In genomic region chr1:64173300-64173940, GRCh38 we compare ENCODE assay signal across 17 cellular contexts. TPM values are rescaled to one million over a fixed set of nuclear protein-coding genes. Genes with fewer than 3 reads are reported as not detected.
A peak's percentile ranks its signal among the peaks of the same experiment; 100 is the strongest.
DNase-seq lines count a peak whose midpoint lies in the region; ATAC-seq, FAIRE-seq and TF ChIP-seq lines count a peak whose summit lies in the region.
"Had no signal": no experiment of that assay in that cellular context is flagged by ENCODE, and none has a peak within 500 bp of the region (broad histone marks: within the 10 kb centered on the region; RNA-seq: fewer than 3 reads in every experiment).

No MANE protein-coding gene starts in this region.

- H2BK5ac ChIP-seq in IMR-90 (ENCODE audit: low read depth, low read length, poor library complexity, severe bottlenecking), result no peak overlapping the region

- dilution Hi-C loops in IMR-90 (cut with HindIII; ENCODE audit: low sequenced_read_pairs, unreplicated experiment), result no loop called here

- H3K36me3 ChIP-seq in IMR-90 (ENCODE audit: control insufficient read depth, insufficient read depth, low read length), result peaks cover 12% of the 10 kb centered on the region
- H3K36me3 ChIP-seq in astrocyte (ENCODE audit: insufficient read depth, low read length), result no peaks in the 10 kb centered on the region
- H3K36me3 ChIP-seq: right lobe of liver had no signal

- peak overlapping the region; percentile 30 for H4K91ac ChIP-seq in IMR-90 (ENCODE audit: insufficient read depth, low read depth, low read length)

- H3K27ac Mint-ChIP-seq in astrocyte (ENCODE audit: unreplicated experiment), result peak overlapping the region; percentile 90
- H3K27ac Mint-ChIP-seq in nephron progenitor cell, result peak overlapping the region; percentile 20
- H3K27ac Mint-ChIP-seq in naive thymus-derived CD8-positive, alpha-beta T cell, result no peak overlapping the region
- no peak overlapping the region for H3K27ac Mint-ChIP-seq in natural killer cell treated with Interleukin-12 subunit alpha and Interleukin-12 subunit beta and Interleukin-15 and Interleukin-18, amount 100 ng/mL, for 72 hours
- H3K27ac Mint-ChIP-seq: dendritic cell treated with granulocyte-macrophage colony-stimulating factor and Interleukin-4, amounts not matched to agents 40 ng/mL and 50 ng/mL, for 4 days had no signal

- H3K4me3 Mint-ChIP-seq in astrocyte (ENCODE audit: unreplicated experiment) (no peak overlapping the region), nephron progenitor cell (no peak overlapping the region)
- H3K4me3 Mint-ChIP-seq in naive thymus-derived CD8-positive, alpha-beta T cell, result no peak overlapping the region
- H3K4me3 Mint-ChIP-seq in natural killer cell treated with Interleukin-12 subunit alpha and Interleukin-12 subunit beta and Interleukin-15 and Interleukin-18, amount 100 ng/mL, for 72 hours, result no peak overlapping the region
- H3K4me3 Mint-ChIP-seq: dendritic cell treated with granulocyte-macrophage colony-stimulating factor and Interleukin-4, amounts not matched to agents 40 ng/mL and 50 ng/mL, for 4 days had no signal

- H3K79me2 ChIP-seq in astrocyte (ENCODE audit: insufficient read depth, low read length), result no peaks in the 10 kb centered on the region

- peak overlapping the region; percentile 9; the same call in 1 of the 2 replicates for H3K23ac ChIP-seq in IMR-90 (ENCODE audit: low read depth, low read length)

- peak overlapping the region; percentile 8; the same call in 1 of the 2 replicates for H3K18ac ChIP-seq in IMR-90 (ENCODE audit: low read depth, low read length)

- H3K56ac ChIP-seq in IMR-90 (ENCODE audit: extremely low read depth, insufficient read depth, low read length), result no peak overlapping the region

- H3K4me1 ChIP-seq in IMR-90 (ENCODE audit: control insufficient read depth, insufficient read depth, low read length) (peaks cover 16% of the 10 kb centered on the region), astrocyte (ENCODE audit: insufficient read depth, low read length) (peaks cover 20% of the 10 kb centered on the region)
- H3K4me1 ChIP-seq: right lobe of liver had no signal

- peak overlapping the region; percentile 2 for H2AK5ac ChIP-seq in IMR-90 (ENCODE audit: low read depth, low read length)

- 0% methylated on average over 1 of the region's 6 CpGs; no CpG with 5 or more reads in 1 of the 2 experiments for WGBS in IMR-90 (ENCODE audit: extremely low coverage in 2 of 2, insufficient read length in 1 of 2), 2 experiments

- H3K9me3 ChIP-seq in IMR-90 (ENCODE audit: control insufficient read depth, insufficient read depth, low read length) (no peaks in the 10 kb centered on the region), astrocyte (ENCODE audit: insufficient read depth, low read depth, low read length) (no peaks in the 10 kb centered on the region)
- H3K9me3 ChIP-seq: right lobe of liver, suprapubic skin had no signal

- H2BK20ac ChIP-seq in IMR-90 (ENCODE audit: low read depth, low read length), result peak overlapping the region; percentile 54

- no peak for ATAC-seq in IMR-90 (ENCODE audit: low read depth)
- no peak for ATAC-seq in naive thymus-derived CD8-positive, alpha-beta T cell
- no peak for ATAC-seq in natural killer cell treated with Interleukin-12 subunit alpha and Interleukin-12 subunit beta and Interleukin-15 and Interleukin-18, amount 100 ng/mL, for 72 hours
- ATAC-seq: activated CD4-positive, CD25-positive, alpha-beta regulatory T cell treated with anti-CD3 and anti-CD28 coated beads, Interleukin-2, amount 50 U/mL, for 24 hours; right lobe of liver had no signal

- H3K9ac ChIP-seq in IMR-90 (ENCODE audit: low read depth, low read length) (no peak overlapping the region), astrocyte (ENCODE audit: low read length) (no peak overlapping the region)

- H3K27ac ChIP-seq in C4-2B (peak overlapping the region; percentile 50), IMR-90 (ENCODE audit: insufficient read depth, low read length) (peak overlapping the region; percentile 55; the same call in 1 of the 2 replicates), astrocyte (ENCODE audit: low read depth, low read length) (peak overlapping the region; percentile 89)
- H3K27ac ChIP-seq: right lobe of liver, suprapubic skin had no signal

- H3K4me2 ChIP-seq in IMR-90 (ENCODE audit: low read depth, low read length), result no peak overlapping the region
- no peak overlapping the region for H3K4me2 ChIP-seq in astrocyte (ENCODE audit: low read length)

- H4K5ac ChIP-seq in IMR-90 (ENCODE audit: low read depth, low read length), result peak overlapping the region; percentile 3; the same call in 1 of the 2 replicates

- peak overlapping the region; percentile 18 to 66 for H4K8ac ChIP-seq in IMR-90 (ENCODE audit: low read depth in 2 of 2, low read length in 2 of 2)

- no peak for TF ChIP-seq POLR2A in IMR-90 (IDR thresholded peaks at IDR 0.05; ENCODE audit: low read depth, low read length)

- POLR2A ChIA-PET in IMR-90 (lab: Charles Lee; ENCODE audit: unreplicated experiment), result interaction anchor here (0.7 kb wide), 1 partner anchor 12 kb away, joined by 4 read pairs; no protein-coding TSS in a partner anchor
- POLR2A ChIA-PET in naive thymus-derived CD8-positive, alpha-beta T cell (lab: Charles Lee), result no interaction called here

- H3K27me3 Mint-ChIP-seq in astrocyte (ENCODE audit: low read depth, unreplicated experiment), result no peaks in the 10 kb centered on the region
- H3K27me3 Mint-ChIP-seq in nephron progenitor cell (ENCODE audit: low read depth, poor library complexity), result peaks cover 3% of the 10 kb centered on the region
- H3K27me3 Mint-ChIP-seq in naive thymus-derived CD8-positive, alpha-beta T cell, result peaks cover 5 to 36% (median 15%) of the 10 kb centered on the region in 5 donors
- H3K27me3 Mint-ChIP-seq in natural killer cell treated with Interleukin-12 subunit alpha and Interleukin-12 subunit beta and Interleukin-15 and Interleukin-18, amount 100 ng/mL, for 72 hours, result peaks cover 23 to 26% of the 10 kb centered on the region in 2 donors
- H3K27me3 Mint-ChIP-seq: dendritic cell treated with granulocyte-macrophage colony-stimulating factor and Interleukin-4, amounts not matched to agents 40 ng/mL and 50 ng/mL, for 4 days had no signal

- no peak overlapping the region for H3K4me3 ChIP-seq in IMR-90 (ENCODE audit: insufficient read depth, low read depth, low read length)
- no peak overlapping the region for H3K4me3 ChIP-seq in astrocyte (ENCODE audit: insufficient read depth, low read depth, low read length)
- H3K4me3 ChIP-seq: right lobe of liver, suprapubic skin had no signal

- DNase-seq in IMR-90, result no peak
- DNase-seq in astrocyte (ENCODE audit: low read depth), result no peak
- no peak for DNase-seq in nephron progenitor cell
- no peak for DNase-seq in NCI-H2227 treated with DMSO at 0.1 percent for 48 hours (lab: John Stamatoyannopoulos, UW)
- no peak for DNase-seq in naive thymus-derived CD8-positive, alpha-beta T cell
- DNase-seq in natural killer cell treated with Interleukin-12 subunit alpha and Interleukin-12 subunit beta and Interleukin-15 and Interleukin-18, amount 100 ng/mL, for 72 hours (ENCODE audit: low spot score), result no peak
- DNase-seq in urothelium cell line (ENCODE audit: low spot score), result no peak
- DNase-seq: activated gamma-delta T cell; right lobe of liver; Right ventricle myocardium superior; stimulated activated CD4-positive, alpha-beta T cell treated with anti-CD3 and anti-CD28 coated beads, Interleukin-2, amount 100 ng/mL, for 24 hours had no signal

- peak overlapping the region; percentile 30 for H3K4ac ChIP-seq in IMR-90 (ENCODE audit: low read depth, low read length)

- peaks cover 13% of the 10 kb centered on the region for H3K9me3 Mint-ChIP-seq in astrocyte (ENCODE audit: unreplicated experiment)
- peaks cover 28% of the 10 kb centered on the region for H3K9me3 Mint-ChIP-seq in nephron progenitor cell
- H3K9me3 Mint-ChIP-seq in naive thymus-derived CD8-positive, alpha-beta T cell, result peaks cover 0 to 2% (median 0%) of the 10 kb centered on the region in 9 donors
- H3K9me3 Mint-ChIP-seq in natural killer cell treated with Interleukin-12 subunit alpha and Interleukin-12 subunit beta and Interleukin-15 and Interleukin-18, amount 100 ng/mL, for 72 hours, result no peaks in the 10 kb centered on the region
- H3K9me3 Mint-ChIP-seq: dendritic cell treated with granulocyte-macrophage colony-stimulating factor and Interleukin-4, amounts not matched to agents 40 ng/mL and 50 ng/mL, for 4 days had no signal

- H3K9me1 ChIP-seq in IMR-90 (ENCODE audit: insufficient read depth, low read length), result peaks cover 7% of the 10 kb centered on the region

- H2AFZ ChIP-seq in IMR-90 (replicated peaks; ENCODE audit: low read length, poor library complexity) (peak overlapping the region; percentile 25), astrocyte (ENCODE audit: low read depth, low read length) (no peak overlapping the region)

- no peaks in the 10 kb centered on the region for H4K20me1 ChIP-seq in IMR-90 (ENCODE audit: insufficient read depth, low read length)
- no peaks in the 10 kb centered on the region for H4K20me1 ChIP-seq in astrocyte (ENCODE audit: insufficient read depth, low read length)

- FAIRE-seq in astrocyte (lab: Jason Lieb, UNC) (no peak), urothelium cell line (lab: Jason Lieb, UNC) (no peak)

- peak overlapping the region; percentile 25; the same call in 2 of the 3 replicates for H2BK15ac ChIP-seq in IMR-90 (ENCODE audit: low read depth, low read length)

- H3K27me3 ChIP-seq in IMR-90 (ENCODE audit: control insufficient read depth, insufficient read depth, low read length) (no peaks in the 10 kb centered on the region), astrocyte (ENCODE audit: insufficient read depth, low read length) (no peaks in the 10 kb centered on the region)
- H3K27me3 ChIP-seq: right lobe of liver, suprapubic skin had no signal

- peak overlapping the region; percentile 54 for H2BK120ac ChIP-seq in IMR-90 (ENCODE audit: low read depth, low read length)

- no TSS peak for BruUV-seq in IMR-90 (replicated peaks; lab: Mats Ljungman, UMichigan)

- no peak for TF ChIP-seq RAD21 in IMR-90 (IDR thresholded peaks at IDR 0.05; ENCODE audit: low read length)

- CTCF ChIA-PET in IMR-90 (lab: Yijun Ruan, JAX), result interaction anchor here (0.6 to 0.7 kb wide), 2 partner anchors 25 to 440 kb away, joined by 3 read pairs; no protein-coding TSS in a partner anchor

- H3K4me1 Mint-ChIP-seq in astrocyte (ENCODE audit: low read depth, unreplicated experiment) (peaks cover 31% of the 10 kb centered on the region), nephron progenitor cell (peaks cover 15% of the 10 kb centered on the region)
- peaks cover 0 to 2% (median 1%) of the 10 kb centered on the region in 4 donors for H3K4me1 Mint-ChIP-seq in naive thymus-derived CD8-positive, alpha-beta T cell
- H3K4me1 Mint-ChIP-seq in natural killer cell treated with Interleukin-12 subunit alpha and Interleukin-12 subunit beta and Interleukin-15 and Interleukin-18, amount 100 ng/mL, for 72 hours (ENCODE audit: low read depth in 2 of 2), result no peaks in the 10 kb centered on the region

- intact Hi-C loops in IMR-90 (cut with micrococcal nuclease), result no loop called here

- TF ChIP-seq CTCF in C4-2B (conservative IDR thresholded peaks at IDR 0.05) (no peak), IMR-90 (conservative IDR thresholded peaks at IDR 0.05; ENCODE audit: low read depth, low read length) (no peak), astrocyte (IDR thresholded peaks at IDR 0.05; ENCODE audit: insufficient read depth, low read depth, low read length) (no peak), nephron progenitor cell (IDR thresholded peaks at IDR 0.05) (no peak)

- peak overlapping the region; percentile 46; the same call in 1 of the 2 replicates for H3K14ac ChIP-seq in IMR-90 (replicated peaks; ENCODE audit: low read depth, low read length)

- in situ Hi-C loops in IMR-90 (cut with MboI; ENCODE audit: low sequenced_read_pairs), result no loop called here

- H2AK9ac ChIP-seq in IMR-90 (replicated peaks; ENCODE audit: low read depth, low read length, poor library complexity), result no peak overlapping the region

- H3K79me1 ChIP-seq in IMR-90 (ENCODE audit: low read depth in 1 of 2, low read length in 2 of 2), result no peaks in the 10 kb centered on the region

- H3K36me3 Mint-ChIP-seq in astrocyte (ENCODE audit: low read depth, unreplicated experiment) (peaks cover 38% of the 10 kb centered on the region), nephron progenitor cell (ENCODE audit: low read depth) (peaks cover 43% of the 10 kb centered on the region)
- no peaks in the 10 kb centered on the region for H3K36me3 Mint-ChIP-seq in naive thymus-derived CD8-positive, alpha-beta T cell
- H3K36me3 Mint-ChIP-seq in natural killer cell treated with Interleukin-12 subunit alpha and Interleukin-12 subunit beta and Interleukin-15 and Interleukin-18, amount 100 ng/mL, for 72 hours, result no peaks in the 10 kb centered on the region

RNA-seq across cellular contexts. Expression of gene UBE2U, which starts 30.0 kb away (rescaled TPM):
- total RNA-seq in IMR-90 (2012; rRNA removed), result not detected in 2 replicates
- not detected in 2 replicates for polyA plus RNA-seq in IMR-90 (2012; rRNA removed)
- polyA plus RNA-seq in IMR-90 (2012; cell fraction: cytosol; rRNA removed), result not detected in 2 replicates
- not detected in 2 replicates for polyA plus RNA-seq in IMR-90 (2012; cell fraction: nucleus; rRNA removed; ENCODE audit: low replicate concordance)
- not detected in 2 replicates for total RNA-seq in astrocyte
- total RNA-seq in naive thymus-derived CD8-positive, alpha-beta T cell, result not detected
- not detected for polyA plus RNA-seq in naive thymus-derived CD8-positive, alpha-beta T cell
- total RNA-seq in natural killer cell treated with Interleukin-12 subunit alpha and Interleukin-12 subunit beta and Interleukin-15 and Interleukin-18, amount 100 ng/mL, for 72 hours, result not detected
- total RNA-seq: epithelial cell of proximal tubule; right lobe of liver; suprapubic skin; T-helper 2 cell treated with Interferon-gamma antibody and Interleukin-4, amounts not matched to agents 100 ng/mL and 5 ng/mL, for 36 hours had no signal

Comparison
In these comparisons a context has a peak if more than half of its experiments do, and no peak if none do; other contexts are left out.
1. H3K27ac Mint-ChIP-seq: peak in astrocyte (single experiment) and nephron progenitor cell (single experiment); none in naive thymus-derived CD8-positive, alpha-beta T cell (0 of 10) and natural killer cell treated with Interleukin-12 subunit alpha and Interleukin-12 subunit beta and Interleukin-15 and Interleukin-18, amount 100 ng/mL, for 72 hours (0 of 2).
2. Peak in every context shown above with its lines, with median percentiles within 50 percentile points of each other: H3K27ac ChIP-seq.